Comparison of ENCODE assay signal across 7 cellular contexts in genomic region chr4:86235549-86235948, GRCh38.
"Had no signal": no experiment of that assay in that cellular context is flagged by ENCODE, and none has a peak within 500 bp of the region (broad histone marks: within the 10 kb centered on the region; RNA-seq: fewer than 3 reads in every experiment).

No MANE protein-coding gene starts in this region.

- DNase-seq: GOT3, H7, HFFc6, IMR-90 had no signal

- H3K36me3 ChIP-seq: HAP-1 had no signal

- ATAC-seq: HCT116, K562 had no signal

- H3K4me3 ChIP-seq: HAP-1, K562 had no signal

- H3K4me1 ChIP-seq: HAP-1 had no signal
